Comparison of ENCODE assay signal across 17 cellular contexts in the genomic region with DNA sequence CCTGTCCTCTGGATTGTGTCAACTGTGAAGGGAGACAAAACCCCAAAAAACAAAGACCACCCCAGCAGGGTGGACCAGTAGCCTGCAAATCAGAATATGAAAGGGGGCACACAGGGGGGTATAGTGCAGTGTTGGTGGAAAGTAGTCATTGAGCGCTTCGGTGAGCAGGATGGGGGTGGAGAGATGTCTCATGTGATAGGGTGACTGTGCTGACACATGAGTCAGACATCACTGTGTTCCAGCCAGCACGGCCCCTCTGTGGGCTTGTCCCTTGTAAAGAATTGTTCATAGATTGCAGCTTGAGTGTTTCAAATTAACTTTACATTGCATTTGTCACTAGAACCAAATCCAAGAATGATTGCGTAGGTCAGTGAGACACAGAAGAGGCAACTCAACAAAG. TPM values are rescaled to one million over a fixed set of nuclear protein-coding genes. Genes with fewer than 3 reads are reported as not detected.
DNase-seq lines count a peak whose midpoint lies in the region; ATAC-seq, FAIRE-seq and TF ChIP-seq lines count a peak whose summit lies in the region.
"Had no signal": no experiment of that assay in that cellular context is flagged by ENCODE, and none has a peak within 500 bp of the region (broad histone marks: within the 10 kb centered on the region; RNA-seq: fewer than 3 reads in every experiment).

No MANE protein-coding gene starts in this region.

- 0 out of 2 replicates have a peak, but pooled peaks cover 7% of the 10 kb centered on the region for H4K20me1 ChIP-seq in K562 (replicated peaks; ENCODE audit: control insufficient read depth, insufficient read depth, low read length)

- peaks cover 3% of the 10 kb centered on the region for H3K9me1 ChIP-seq in K562 (ENCODE audit: control insufficient read depth, insufficient read depth, low read length)

- H3K4me1 Mint-ChIP-seq in CD8-positive, alpha-beta memory T cell = peaks cover 7 to 28% (median 8%) of the 10 kb centered on the region in 3 donors
- H3K4me1 Mint-ChIP-seq: nephron had no signal

- intact Hi-C loops in K562 (cut with micrococcal nuclease) = no loop called here
- intact Hi-C loops in pancreas (cut with DNase I) = no loop called here

- H3K9ac ChIP-seq in K562 (ENCODE audit: insufficient read depth in 1 of 2, low read depth in 2 of 2, low read length in 2 of 2) = no peak overlapping the region
- H3K9ac ChIP-seq: SK-N-SH had no signal

- WGBS in K562 (ENCODE audit: insufficient coverage, low coverage, missing lambda C conversion rate) = 17% methylated on average over 4 of the region's 4 CpGs
- WGBS in pancreas, 2 donors = 94 to 96% methylated on average over 4 of the region's 4 CpGs

- H3K9me3 ChIP-seq in CD8-positive, alpha-beta memory T cell (ENCODE audit: low read length) = no peaks in the 10 kb centered on the region
- H3K9me3 ChIP-seq in K562 (replicated peaks; ENCODE audit: control insufficient read depth, insufficient read depth, low read depth, low read length) (no peaks in the 10 kb centered on the region), pancreas (no peaks in the 10 kb centered on the region)
- H3K9me3 ChIP-seq: SK-N-SH had no signal

- CTCF ChIA-PET in CD8-positive, alpha-beta memory T cell (lab: Charles Lee) = no interaction called here
- CTCF ChIA-PET in K562 (lab: Yijun Ruan, JAX; ENCODE audit: low intra/inter-chr PET ratio) = no interaction called here

- no peaks in the 10 kb centered on the region for H3K27me3 ChIP-seq in CD8-positive, alpha-beta memory T cell (ENCODE audit: insufficient read depth, low read length, poor library complexity, severe bottlenecking)
- H3K27me3 ChIP-seq in K562 (ENCODE audit: control insufficient read depth in 2 of 2, insufficient read depth in 2 of 2, low read length in 2 of 2) (no peaks in the 10 kb centered on the region), pancreas (no peaks in the 10 kb centered on the region)
- H3K27me3 ChIP-seq: cardiac muscle cell, gastroesophageal sphincter had no signal

- no peak overlapping the region for H3K27ac ChIP-seq in CD8-positive, alpha-beta memory T cell (ENCODE audit: low read depth, low read length)
- H3K27ac ChIP-seq in K562 (ENCODE audit: extremely low read depth, low read depth, low read length) = peak overlapping the region; percentile 26; the same call in 2 of the 3 replicates
- no peak overlapping the region for H3K27ac ChIP-seq in pancreas
- H3K27ac ChIP-seq: cardiac muscle cell, gastroesophageal sphincter, VCaP had no signal

- POLR2A ChIA-PET in CD8-positive, alpha-beta memory T cell (lab: Charles Lee) = no interaction called here
- POLR2A ChIA-PET in K562 (lab: Yijun Ruan, JAX) = interaction anchor here (0.6 kb wide), 1 partner anchor 317 kb away, joined by 3 read pairs; no protein-coding TSS in a partner anchor

- FAIRE-seq in K562 (lab: Jason Lieb, UNC) = peak; percentile 96
- FAIRE-seq in pancreas (lab: Jason Lieb, UNC) = no peak

- H3K27ac Mint-ChIP-seq in CD8-positive, alpha-beta memory T cell = no peak overlapping the region
- H3K27ac Mint-ChIP-seq: B cell, nephron had no signal

- DNase-seq in CD8-positive, alpha-beta memory T cell = no peak
- DNase-seq in LHCN-M2 (ENCODE audit: low read depth) (peak; percentile 14), K562 (ENCODE audit: extremely low read depth in 1 of 4, low spot score in 3 of 4) (peak; percentile 21 to 76 (median 40)), kidney tubule cell (ENCODE audit: low spot score) (peak; percentile 78), NCI-H2196 treated with DMSO at 0.1 percent for 48 hours (lab: John Stamatoyannopoulos, UW; ENCODE audit: unreplicated experiment) (no peak), pancreas (no peak)
- no peak for DNase-seq in stimulated activated CD4-positive, alpha-beta T cell treated with anti-CD3 and anti-CD28 coated beads, Interleukin-1b, Interleukin-23, amount 100 ng/mL, for 48 hours
- DNase-seq: activated naive CD4-positive, alpha-beta T cell; effector CD8-positive, alpha-beta T cell; SK-N-SH had no signal

- peak; percentile 15; the same call in 1 of the 2 replicates for TF ChIP-seq EP300 in K562 (IDR thresholded peaks at IDR 0.05; ENCODE audit: low read length)

- H3K4me1 ChIP-seq in CD8-positive, alpha-beta memory T cell (ENCODE audit: insufficient read depth, low read length) = no peaks in the 10 kb centered on the region
- peaks cover 4 to 15% of the 10 kb centered on the region in 2 experiments for H3K4me1 ChIP-seq in K562 (replicated peaks in 1 of 2; ENCODE audit: control insufficient read depth in 2 of 2, insufficient read depth in 2 of 2, low read length in 2 of 2)
- no peaks in the 10 kb centered on the region for H3K4me1 ChIP-seq in pancreas
- H3K4me1 ChIP-seq: gastroesophageal sphincter had no signal

- no peak overlapping the region for H2AFZ ChIP-seq in K562 (ENCODE audit: low read depth, low read length)

- no peaks in the 10 kb centered on the region for H3K36me3 ChIP-seq in CD8-positive, alpha-beta memory T cell (ENCODE audit: insufficient read depth, low read length)
- H3K36me3 ChIP-seq in K562 (ENCODE audit: control insufficient read depth, insufficient read depth, low read length) (peaks cover 61% of the 10 kb centered on the region), pancreas (no peaks in the 10 kb centered on the region)
- H3K36me3 ChIP-seq: cardiac muscle cell had no signal

- no peak overlapping the region for H3K4me3 Mint-ChIP-seq in CD8-positive, alpha-beta memory T cell
- H3K4me3 Mint-ChIP-seq: B cell, nephron had no signal

- H3K4me2 ChIP-seq in K562 (ENCODE audit: insufficient read depth, low read length) = peak overlapping the region; percentile 35; the same call in 1 of the 2 replicates
- H3K4me2 ChIP-seq: SK-N-SH had no signal

- ATAC-seq in K562 (peak; percentile 97), GM19351 (IDR thresholded peaks at IDR 0.05; ENCODE audit: unreplicated experiment) (no peak), pancreas (no peak)
- ATAC-seq: gastroesophageal sphincter had no signal

- in situ Hi-C loops in K562 (cut with MboI) = no loop called here

- no peak for TF ChIP-seq CTCF in K562 (IDR thresholded peaks at IDR 0.05 in 2 of 3, conservative IDR thresholded peaks at IDR 0.05 in 1 of 3; ENCODE audit: insufficient read depth in 2 of 3, low read depth in 1 of 3, low read length in 3 of 3)
- TF ChIP-seq CTCF in pancreas (IDR thresholded peaks at IDR 0.05) = no peak

- H3K36me3 Mint-ChIP-seq in CD8-positive, alpha-beta memory T cell = peaks cover 16 to 57% (median 42%) of the 10 kb centered on the region in 3 donors

- BruUV-seq in K562 (replicated peaks; lab: Mats Ljungman, UMichigan) = no TSS peak

- no peaks in the 10 kb centered on the region for H3K27me3 Mint-ChIP-seq in CD8-positive, alpha-beta memory T cell
- H3K27me3 Mint-ChIP-seq: B cell had no signal

- peaks cover 0 to 77% (median 35%) of the 10 kb centered on the region in 5 donors for H3K9me3 Mint-ChIP-seq in CD8-positive, alpha-beta memory T cell

- H3K4me3 ChIP-seq in CD8-positive, alpha-beta memory T cell (ENCODE audit: low read length) = peak overlapping the region; percentile 12
- H3K4me3 ChIP-seq in K562 = no peak overlapping the region
- no peak overlapping the region for H3K4me3 ChIP-seq in pancreas
- H3K4me3 ChIP-seq: cardiac muscle cell, gastroesophageal sphincter had no signal

- TF ChIP-seq RAD21 in K562 (CRISPR knock-in tag; conservative IDR thresholded peaks at IDR 0.05 in 1 of 2, IDR thresholded peaks at IDR 0.05 in 1 of 2) = no peak

- H3K79me2 ChIP-seq in K562 (ENCODE audit: control insufficient read depth, insufficient read depth, low read length) = peaks cover 60% of the 10 kb centered on the region

- no peak for TF ChIP-seq POLR2A in K562 (conservative IDR thresholded peaks at IDR 0.05)

RNA-seq across cellular contexts. Expression of a gene that starts 7.4 kb away (rescaled TPM):
- 1 to 10 TPM; 6.3 to 8.4 TPM for total RNA-seq in CD8-positive, alpha-beta memory T cell
- polyA plus RNA-seq in CD8-positive, alpha-beta memory T cell = 3.2 TPM
- 7.0 and 8.2 TPM in 2 replicates for total RNA-seq in LHCN-M2 (2014; rRNA removed)
- 2.7 TPM for polyA plus RNA-seq in LHCN-M2 (2012)
- 40.8 and 110 TPM in 2 replicates for total RNA-seq in K562 (2011; cell fraction: chromatin; rRNA removed; ENCODE audit: low replicate concordance)
- total RNA-seq in K562 (2011; cell fraction: nucleolus; rRNA removed) = 29.2 and 39.6 TPM in 2 replicates
- total RNA-seq in K562 (2011; cell fraction: nucleoplasm; rRNA removed) = 54.2 and 68.9 TPM in 2 replicates
- total RNA-seq in K562 (2014; rRNA removed) = 13.4 and 18.1 TPM in 2 replicates
- 32.6 and 36.4 TPM in 2 replicates for total RNA-seq in K562 (2014; rRNA removed; fragmentation: Illumina TruSeq; extraction: Trizol)
- total RNA-seq in K562 (2015; rRNA removed; fragmentation: Illumina TruSeq; extraction: Trizol) = 25.3 and 26.9 TPM in 2 replicates
- total RNA-seq in K562 (2021) = 19.1 and 19.3 TPM in 2 replicates
- polyA plus RNA-seq in K562 (2011; rRNA removed) = 16.6 and 19.5 TPM in 2 replicates
- polyA plus RNA-seq in K562 (2011; cell fraction: cytosol; rRNA removed) = 3.1 and 6.3 TPM in 2 replicates
- polyA plus RNA-seq in K562 (2011; cell fraction: nucleus; rRNA removed) = 18.1 and 18.4 TPM in 2 replicates
- 7.3 and 8.4 TPM in 2 replicates for polyA plus RNA-seq in K562 (2012)
- 12.1 and 12.7 TPM in 2 replicates for polyA plus RNA-seq in K562 (2014; fragmentation: Illumina TruSeq; extraction: Trizol)
- polyA plus RNA-seq in K562 (2014; fragmentation: Nextera tagmentation; extraction: Ambion mirVana) = 1 to 10 TPM; 5.9 to 6.1 TPM
- polyA plus RNA-seq in K562 (2014; rRNA removed) = 12.2 and 13.3 TPM in 2 replicates
- polyA minus RNA-seq in K562 (2011; rRNA and poly(A)+ RNA removed) = 38.9 and 51.8 TPM in 2 replicates
- 20.8 and 30.1 TPM in 2 replicates for polyA minus RNA-seq in K562 (2011; cell fraction: cytosol; rRNA and poly(A)+ RNA removed)
- 12.4 and 22.0 TPM in 2 replicates for polyA minus RNA-seq in K562 (2011; cell fraction: nucleus; rRNA and poly(A)+ RNA removed)
- 1 to 10 TPM; 4.1 to 8.7 (median 6.7) TPM for total RNA-seq in pancreas
- 1 to 10 TPM; 5.1 to 6.3 TPM for polyA plus RNA-seq in pancreas

RNA-seq across cellular contexts. Expression of a gene that starts 23.2 kb away (rescaled TPM):
- total RNA-seq in CD8-positive, alpha-beta memory T cell = 1 to 10 TPM; 1.1 to 1.3 TPM
- not detected for polyA plus RNA-seq in CD8-positive, alpha-beta memory T cell
- total RNA-seq in LHCN-M2 (2014; rRNA removed) = 0.80 and 0.90 TPM in 2 replicates
- polyA plus RNA-seq in LHCN-M2 (2012) = 0.60 TPM
- 2.3 and 4.6 TPM in 2 replicates for total RNA-seq in K562 (2011; cell fraction: chromatin; rRNA removed; ENCODE audit: low replicate concordance)
- 0.83 and 2.2 TPM in 2 replicates for total RNA-seq in K562 (2011; cell fraction: nucleolus; rRNA removed)
- total RNA-seq in K562 (2011; cell fraction: nucleoplasm; rRNA removed) = 3.0 and 3.8 TPM in 2 replicates
- total RNA-seq in K562 (2014; rRNA removed) = 0.27 and 0.53 TPM in 2 replicates
- 0.61 and 0.95 TPM in 2 replicates for total RNA-seq in K562 (2014; rRNA removed; fragmentation: Illumina TruSeq; extraction: Trizol)
- 0.34 and 0.65 TPM in 2 replicates for total RNA-seq in K562 (2015; rRNA removed; fragmentation: Illumina TruSeq; extraction: Trizol)
- 0.38 and 0.51 TPM in 2 replicates for total RNA-seq in K562 (2021)
- polyA plus RNA-seq in K562 (2011; rRNA removed) = 0.56 and 0.70 TPM in 2 replicates
- 0.29 TPM in 1 of 2 replicates, not detected in the other for polyA plus RNA-seq in K562 (2011; cell fraction: cytosol; rRNA removed)
- polyA plus RNA-seq in K562 (2011; cell fraction: nucleus; rRNA removed) = 0.63 and 1.5 TPM in 2 replicates
- 0.18 and 0.42 TPM in 2 replicates for polyA plus RNA-seq in K562 (2012)
- polyA plus RNA-seq in K562 (2014; fragmentation: Illumina TruSeq; extraction: Trizol) = 0.25 and 0.28 TPM in 2 replicates
- polyA plus RNA-seq in K562 (2014; fragmentation: Nextera tagmentation; extraction: Ambion mirVana) = under 1 TPM in 1 of 2 experiments, not detected in 1; 0.24 TPM
- polyA plus RNA-seq in K562 (2014; rRNA removed) = 0.19 and 0.22 TPM in 2 replicates
- polyA minus RNA-seq in K562 (2011; rRNA and poly(A)+ RNA removed) = 1.6 and 2.8 TPM in 2 replicates
- polyA minus RNA-seq in K562 (2011; cell fraction: cytosol; rRNA and poly(A)+ RNA removed) = 0.55 TPM in 1 of 2 replicates, not detected in the other
- polyA minus RNA-seq in K562 (2011; cell fraction: nucleus; rRNA and poly(A)+ RNA removed) = 0.94 and 1.6 TPM in 2 replicates
- 1 to 10 TPM in 4 of 6 donors, under 1 TPM in 2; 0.95 to 3.3 (median 1.4) TPM for total RNA-seq in pancreas
- 1 to 10 TPM; 1.1 to 1.2 TPM for polyA plus RNA-seq in pancreas
- total RNA-seq: NCI-H460 had no signal

RNA-seq across cellular contexts. Expression of a gene that starts 27.1 kb away (rescaled TPM):
- 1 to 10 TPM; 6.2 to 6.4 TPM for total RNA-seq in CD8-positive, alpha-beta memory T cell
- 3.1 TPM for polyA plus RNA-seq in CD8-positive, alpha-beta memory T cell
- total RNA-seq in LHCN-M2 (2014; rRNA removed) (0.11 and 0.26 TPM in 2 replicates), K562 (2014; rRNA removed) (0.18 TPM in 1 of 2 replicates, not detected in the other), K562 (2014; rRNA removed; fragmentation: Illumina TruSeq; extraction: Trizol) (0.11 and 0.13 TPM in 2 replicates), K562 (2015; rRNA removed; fragmentation: Illumina TruSeq; extraction: Trizol) (not detected in 2 replicates), K562 (2021) (0.11 TPM in 2 replicates), pancreas (1 to 10 TPM; 2.2 to 8.0 (median 2.8) TPM)
- polyA plus RNA-seq in LHCN-M2 (2012) = 0.11 TPM
- total RNA-seq in K562 (2011; cell fraction: chromatin; rRNA removed; ENCODE audit: low replicate concordance) = 0.30 and 0.46 TPM in 2 replicates
- 0.17 and 0.26 TPM in 2 replicates for total RNA-seq in K562 (2011; cell fraction: nucleolus; rRNA removed)
- 0.29 and 0.46 TPM in 2 replicates for total RNA-seq in K562 (2011; cell fraction: nucleoplasm; rRNA removed)
- polyA plus RNA-seq in K562 (2011; rRNA removed) (0.10 and 0.16 TPM in 2 replicates), K562 (2014; fragmentation: Illumina TruSeq; extraction: Trizol) (0.07 TPM in 1 of 2 replicates, not detected in the other), K562 (2014; fragmentation: Nextera tagmentation; extraction: Ambion mirVana) (under 1 TPM in 1 of 2 experiments, not detected in 1; 0.04 TPM), K562 (2014; rRNA removed) (not detected in 2 replicates), pancreas (1 to 10 TPM; 7.4 to 7.5 TPM)
- polyA plus RNA-seq in K562 (2011; cell fraction: cytosol; rRNA removed) = not detected in 2 replicates
- polyA plus RNA-seq in K562 (2011; cell fraction: nucleus; rRNA removed) = 0.06 and 0.11 TPM in 2 replicates
- polyA plus RNA-seq in K562 (2012) = 0.04 and 0.07 TPM in 2 replicates
- polyA minus RNA-seq in K562 (2011; rRNA and poly(A)+ RNA removed) = 0.07 and 0.33 TPM in 2 replicates
- not detected in 2 replicates for polyA minus RNA-seq in K562 (2011; cell fraction: cytosol; rRNA and poly(A)+ RNA removed)
- not detected in 2 replicates for polyA minus RNA-seq in K562 (2011; cell fraction: nucleus; rRNA and poly(A)+ RNA removed)
- total RNA-seq: NCI-H460 had no signal
- polyA plus RNA-seq: cardiac muscle cell had no signal

RNA-seq across cellular contexts. Expression of a gene that starts 54.7 kb away (rescaled TPM):
- 1 to 10 TPM; 6.4 to 7.5 TPM for total RNA-seq in CD8-positive, alpha-beta memory T cell
- 5.9 TPM for polyA plus RNA-seq in CD8-positive, alpha-beta memory T cell
- total RNA-seq in LHCN-M2 (2014; rRNA removed) (5.4 and 7.1 TPM in 2 replicates), K562 (2014; rRNA removed) (7.8 and 8.2 TPM in 2 replicates), K562 (2014; rRNA removed; fragmentation: Illumina TruSeq; extraction: Trizol) (12.0 and 12.2 TPM in 2 replicates), K562 (2015; rRNA removed; fragmentation: Illumina TruSeq; extraction: Trizol) (10.4 and 14.0 TPM in 2 replicates), K562 (2021) (5.6 and 5.7 TPM in 2 replicates), pancreas (1 to 10 TPM; 3.1 to 4.9 (median 3.9) TPM)
- 1.6 TPM for polyA plus RNA-seq in LHCN-M2 (2012)
- 20.6 and 66.2 TPM in 2 replicates for total RNA-seq in K562 (2011; cell fraction: chromatin; rRNA removed; ENCODE audit: low replicate concordance)
- total RNA-seq in K562 (2011; cell fraction: nucleolus; rRNA removed) = 11.5 and 20.8 TPM in 2 replicates
- 23.3 and 24.1 TPM in 2 replicates for total RNA-seq in K562 (2011; cell fraction: nucleoplasm; rRNA removed)
- polyA plus RNA-seq in K562 (2011; rRNA removed) (10.5 and 11.1 TPM in 2 replicates), K562 (2014; fragmentation: Illumina TruSeq; extraction: Trizol) (6.4 and 8.3 TPM in 2 replicates), K562 (2014; fragmentation: Nextera tagmentation; extraction: Ambion mirVana) (1 to 10 TPM; 1.9 to 3.3 TPM), K562 (2014; rRNA removed) (7.0 and 7.4 TPM in 2 replicates), pancreas (1 to 10 TPM; 2.5 to 6.9 TPM)
- 1.3 and 2.1 TPM in 2 replicates for polyA plus RNA-seq in K562 (2011; cell fraction: cytosol; rRNA removed)
- 22.4 and 23.3 TPM in 2 replicates for polyA plus RNA-seq in K562 (2011; cell fraction: nucleus; rRNA removed)
- 3.4 and 5.7 TPM in 2 replicates for polyA plus RNA-seq in K562 (2012)
- 21.8 and 32.6 TPM in 2 replicates for polyA minus RNA-seq in K562 (2011; rRNA and poly(A)+ RNA removed)
- polyA minus RNA-seq in K562 (2011; cell fraction: cytosol; rRNA and poly(A)+ RNA removed) = 4.3 and 8.7 TPM in 2 replicates
- 21.7 and 40.3 TPM in 2 replicates for polyA minus RNA-seq in K562 (2011; cell fraction: nucleus; rRNA and poly(A)+ RNA removed)
- total RNA-seq: NCI-H460 had no signal

Comparison
In these comparisons a context has a peak if more than half of its experiments do, and no peak if none do; other contexts are left out.
1. DNase-seq: peak in LHCN-M2 (single experiment), K562 (4 of 4) and kidney tubule cell (single experiment); none in CD8-positive, alpha-beta memory T cell (0 of 5), NCI-H2196 treated with DMSO at 0.1 percent for 48 hours (single experiment), stimulated activated CD4-positive, alpha-beta T cell treated with anti-CD3 and anti-CD28 coated beads, Interleukin-1b, Interleukin-23, amount 100 ng/mL, for 48 hours (single experiment) and pancreas (0 of 6).